In the genomic region with DNA sequence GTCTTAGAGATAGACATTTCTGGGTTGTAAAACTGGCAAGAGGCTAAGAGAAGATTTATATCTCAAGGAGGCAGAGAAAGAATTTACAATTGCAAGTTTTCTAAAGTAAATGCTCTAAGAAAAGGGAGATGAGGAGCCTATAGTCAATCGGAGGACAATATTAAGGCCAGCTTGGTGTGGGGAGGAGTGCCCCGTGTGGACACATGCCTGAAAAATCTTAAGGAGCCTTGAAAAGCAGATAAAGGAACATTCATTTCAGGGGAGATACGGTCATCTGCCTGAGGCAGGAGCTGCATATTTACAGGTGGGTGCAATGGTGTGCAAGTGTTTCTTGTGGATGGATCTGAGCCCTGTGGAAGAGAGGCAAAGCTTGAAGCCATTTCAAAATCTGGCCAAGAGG, we compare ENCODE assay signal across 25 cellular contexts. TPM values are rescaled to one million over a fixed set of nuclear protein-coding genes. Genes with fewer than 3 reads are reported as not detected.
"Had no signal": no experiment of that assay in that cellular context is flagged by ENCODE, and none has a peak within 500 bp of the region (broad histone marks: within the 10 kb centered on the region; RNA-seq: fewer than 3 reads in every experiment).

No MANE protein-coding gene starts in this region.

- H3K4me3 Mint-ChIP-seq: activated naive CD4-positive, alpha-beta T cell treated with anti-CD3 and anti-CD28 coated beads, Interleukin-2, amount 10 ng/mL, durations not matched to agents 7 days and 5 days; activated naive CD8-positive, alpha-beta T cell treated with anti-CD3 and anti-CD28 coated beads, Interleukin-2, amount 50 U/mL, for 24 hours; brain; stimulated activated naive CD8-positive, alpha-beta T cell treated with anti-CD3 and anti-CD28 coated beads, Interleukin-15, Interleukin-2, amounts not matched to agents 100 ng/mL and 50 ng/mL, for 24 hours had no signal

- H3K9me3 ChIP-seq: gastrocnemius medialis, left ventricle myocardium inferior, prostate gland, tibial nerve had no signal

- FAIRE-seq: urothelium cell line had no signal

- H3K27ac Mint-ChIP-seq: activated naive CD4-positive, alpha-beta T cell treated with anti-CD3 and anti-CD28 coated beads, Interleukin-2, amount 10 ng/mL, durations not matched to agents 7 days and 5 days; activated naive CD8-positive, alpha-beta T cell treated with anti-CD3 and anti-CD28 coated beads, Interleukin-2, amount 50 U/mL, for 24 hours; brain; stimulated activated naive CD8-positive, alpha-beta T cell treated with anti-CD3 and anti-CD28 coated beads, Interleukin-15, Interleukin-2, amounts not matched to agents 100 ng/mL and 50 ng/mL, for 24 hours had no signal

- H3K36me3 Mint-ChIP-seq: activated naive CD4-positive, alpha-beta T cell treated with anti-CD3 and anti-CD28 coated beads, Interleukin-2, amount 10 ng/mL, durations not matched to agents 7 days and 5 days; brain had no signal

- ATAC-seq: activated naive CD8-positive, alpha-beta T cell treated with anti-CD3 and anti-CD28 coated beads, Interleukin-2, amount 50 U/mL, for 24 hours; gastrocnemius medialis; right cardiac atrium had no signal

- H3K4me1 Mint-ChIP-seq: activated naive CD4-positive, alpha-beta T cell treated with anti-CD3 and anti-CD28 coated beads, Interleukin-2, amount 10 ng/mL, durations not matched to agents 7 days and 5 days; brain had no signal

- DNase-seq: activated CD4-positive, alpha-beta T cell treated with anti-CD3 and anti-CD28 coated beads for 1 hour; activated CD8-positive, alpha-beta memory T cell treated with anti-CD3 and anti-CD28 coated beads for 24 hours; activated CD8-positive, alpha-beta memory T cell treated with anti-CD3 and anti-CD28 coated beads, Interleukin-2, amount 50 U/mL, for 48 hours; activated effector memory CD4-positive, alpha-beta T cell treated with Interleukin-2 at 50 U/mL for 16 hours; activated naive CD4-positive, alpha-beta T cell treated with anti-CD3 and anti-CD28 coated beads, Interleukin-2, amount 10 ng/mL, durations not matched to agents 7 days and 5 days; activated naive CD8-positive, alpha-beta T cell treated with anti-CD3 and anti-CD28 coated beads, Interleukin-2, amount 50 U/mL, for 24 hours; activated T-cell treated with anti-CD3 and anti-CD28 coated beads, Interleukin-2, amount 50 U/mL, for 48 hours; anterior cingulate cortex; caudate nucleus; dorsolateral prefrontal cortex; gastrocnemius medialis; head of caudate nucleus; kidney glomerular epithelial cell; left ventricle myocardium inferior; mammary epithelial cell; right cardiac atrium; T1000 had no signal

- H3K27me3 ChIP-seq: gastrocnemius medialis, tibial nerve had no signal

- H3K4me1 ChIP-seq: gastrocnemius medialis, left ventricle myocardium inferior, prostate gland, tibial nerve had no signal

- H3K36me3 ChIP-seq: gastrocnemius medialis, left ventricle myocardium inferior, prostate gland, tibial nerve had no signal

- H3K4me3 ChIP-seq: dorsolateral prefrontal cortex, gastrocnemius medialis, left ventricle myocardium inferior, prostate gland, skin epidermis, tibial nerve had no signal

- H3K9me3 Mint-ChIP-seq: activated naive CD4-positive, alpha-beta T cell treated with anti-CD3 and anti-CD28 coated beads, Interleukin-2, amount 10 ng/mL, durations not matched to agents 7 days and 5 days; activated naive CD8-positive, alpha-beta T cell treated with anti-CD3 and anti-CD28 coated beads, Interleukin-2, amount 50 U/mL, for 24 hours; brain; stimulated activated naive CD8-positive, alpha-beta T cell treated with anti-CD3 and anti-CD28 coated beads, Interleukin-15, Interleukin-2, amounts not matched to agents 100 ng/mL and 50 ng/mL, for 24 hours had no signal

- H3K27me3 Mint-ChIP-seq: activated naive CD4-positive, alpha-beta T cell treated with anti-CD3 and anti-CD28 coated beads, Interleukin-2, amount 10 ng/mL, durations not matched to agents 7 days and 5 days had no signal

- H3K27ac ChIP-seq: dorsolateral prefrontal cortex, epithelial cell of prostate, gastrocnemius medialis, left ventricle myocardium inferior, prostate gland, skin epidermis, tibial nerve had no signal

RNA-seq across cellular contexts. Expression of a gene that starts 25.6 kb away (rescaled TPM):
- total RNA-seq: left ventricle myocardium inferior, mammary epithelial cell, osteocyte, prostate gland, right cardiac atrium had no signal
- polyA plus RNA-seq: mammary epithelial cell, right cardiac atrium had no signal

RNA-seq across cellular contexts. Expression of a gene that starts 50.7 kb away (rescaled TPM):
- total RNA-seq: gastrocnemius medialis, mammary epithelial cell, osteocyte had no signal
- polyA plus RNA-seq: mammary epithelial cell, right cardiac atrium had no signal
